Comparison of ENCODE assay signal across 16 cellular contexts in the genomic region with DNA sequence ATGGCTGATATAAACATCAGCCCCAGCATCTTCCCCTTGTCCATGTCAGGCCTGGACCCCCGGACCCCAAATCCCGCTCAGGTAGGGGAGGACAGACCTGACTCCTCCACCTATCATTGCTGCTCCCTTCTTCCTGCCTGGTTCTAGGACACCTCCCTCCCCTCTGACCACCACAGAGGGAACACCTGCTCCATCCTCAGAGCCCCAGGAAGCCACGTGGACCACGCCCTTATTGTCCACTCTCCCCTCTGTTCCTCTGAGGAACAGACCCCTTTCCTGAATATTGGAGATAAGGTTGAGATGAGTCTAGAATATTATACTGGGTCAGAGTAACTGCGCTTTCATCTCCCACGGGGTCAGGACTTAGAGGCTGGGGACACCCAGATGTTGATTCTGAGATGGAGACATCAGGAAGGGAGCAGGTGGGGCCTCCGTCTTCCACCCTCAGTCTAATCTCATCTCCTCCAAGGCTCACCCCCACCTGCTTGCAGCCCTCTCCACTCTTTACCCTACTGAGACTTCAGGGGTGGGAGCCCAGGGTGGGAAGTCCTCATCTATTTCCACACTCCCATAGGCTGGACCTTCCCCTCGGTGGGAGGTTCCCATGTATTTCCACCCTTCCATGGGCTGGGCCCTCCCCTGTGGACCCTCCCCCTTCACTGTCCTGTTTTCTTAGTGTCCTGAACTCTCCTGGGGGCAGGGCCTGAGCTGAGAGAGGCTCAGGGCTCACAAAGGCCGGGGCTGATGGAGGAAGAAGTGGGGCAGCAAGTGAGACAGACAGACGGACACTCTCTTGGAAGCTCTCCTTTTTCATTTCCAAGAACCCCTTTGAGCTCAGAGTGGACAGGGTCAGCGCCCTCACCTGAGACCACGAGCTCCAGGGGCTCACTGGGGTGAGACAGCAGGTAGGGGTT.
"Had no signal": no experiment of that assay in that cellular context is flagged by ENCODE, and none has a peak within 500 bp of the region (broad histone marks: within the 10 kb centered on the region; RNA-seq: fewer than 3 reads in every experiment).

No MANE protein-coding gene starts in this region.

- H3K27ac Mint-ChIP-seq: activated CD8-positive, alpha-beta T cell treated with anti-CD3 and anti-CD28 coated beads, Interleukin-2, amount 10 ng/mL, durations not matched to agents 7 days and 5 days; activated naive CD8-positive, alpha-beta T cell; endodermal cell had no signal

- H3K36me3 Mint-ChIP-seq: activated naive CD8-positive, alpha-beta T cell; natural killer cell had no signal

- H3K27me3 Mint-ChIP-seq: activated naive CD8-positive, alpha-beta T cell had no signal

- H3K4me3 Mint-ChIP-seq: activated CD8-positive, alpha-beta T cell treated with anti-CD3 and anti-CD28 coated beads, Interleukin-2, amount 10 ng/mL, durations not matched to agents 7 days and 5 days; activated naive CD8-positive, alpha-beta T cell; endodermal cell; natural killer cell had no signal

- DNase-seq: activated CD4-positive, alpha-beta T cell treated with anti-CD3 and anti-CD28 coated beads for 48 hours; activated CD8-positive, alpha-beta memory T cell treated with anti-CD3 and anti-CD28 coated beads, Interleukin-2, amount 50 U/mL, for 4 hours; activated CD8-positive, alpha-beta T cell treated with anti-CD3 and anti-CD28 coated beads, Interleukin-2, amount 10 ng/mL, durations not matched to agents 7 days and 5 days; activated effector memory CD4-positive, alpha-beta T cell treated with anti-CD3 and anti-CD28 coated beads, Interleukin-2, amount 50 U/mL, for 16 hours; activated T-cell treated with anti-CD3 and anti-CD28 coated beads, Interleukin-2, amount 50 U/mL, for 48 hours; anterior cingulate cortex; endodermal cell; gastrocnemius medialis; heart right ventricle; left cardiac atrium; natural killer cell; posterior cingulate gyrus; stimulated activated CD4-positive, alpha-beta T cell treated with anti-CD3 and anti-CD28 coated beads, Interleukin-15, amount 100 ng/mL, for 24 hours; stimulated activated CD4-positive, alpha-beta T cell treated with anti-CD3 and anti-CD28 coated beads, Interleukin-4, amount 100 ng/mL, for 1 hour; stimulated activated naive CD4-positive, alpha-beta T cell treated with Interleukin-2 at 50 U/mL for 16 hours had no signal

- ATAC-seq: activated CD8-positive, alpha-beta T cell treated with anti-CD3 and anti-CD28 coated beads, Interleukin-2, amount 10 ng/mL, durations not matched to agents 7 days and 5 days; gastrocnemius medialis; heart right ventricle; left cardiac atrium; natural killer cell had no signal

- H3K9me3 Mint-ChIP-seq: endodermal cell, natural killer cell had no signal
